ENCODE assay signal across 23 cellular contexts in genomic region chr1:229403573-229403972, GRCh38. TPM values are rescaled to one million over a fixed set of nuclear protein-coding genes. Genes with fewer than 3 reads are reported as not detected.
"Had no signal": no experiment of that assay in that cellular context is flagged by ENCODE, and none has a peak within 500 bp of the region (broad histone marks: within the 10 kb centered on the region; RNA-seq: fewer than 3 reads in every experiment).

No MANE protein-coding gene starts in this region.

- H3K4me3 Mint-ChIP-seq: activated CD4-positive, alpha-beta memory T cell treated with anti-CD3 and anti-CD28 coated beads, Interleukin-2, amount 10 ng/mL, durations not matched to agents 7 days and 5 days; activated CD4-positive, alpha-beta T cell treated with anti-CD3 and anti-CD28 coated beads, Interleukin-2, amount 10 ng/mL, durations not matched to agents 24 days and 14 days; activated naive CD8-positive, alpha-beta T cell treated with anti-CD3 and anti-CD28 coated beads, Interleukin-2, amount 50 U/mL, for 24 hours; memory B cell; nephron; stimulated activated naive CD8-positive, alpha-beta T cell treated with anti-CD3 and anti-CD28 coated beads, Interleukin-15, Interleukin-2, amounts not matched to agents 100 ng/mL and 50 ng/mL, for 24 hours; T-helper 1 cell treated with Interleukin-12 subunit alpha and Interleukin-12 subunit beta and Interleukin-4 antibody, amounts not matched to agents 30 μg/mL and 1 μg/mL, for 36 hours had no signal

- ATAC-seq: activated naive CD8-positive, alpha-beta T cell treated with anti-CD3 and anti-CD28 coated beads, Interleukin-2, amount 50 U/mL, for 24 hours; body of pancreas; esophagus mucosa; gastroesophageal sphincter; heart left ventricle; left ventricle myocardium superior; pancreas had no signal

- H3K9me3 ChIP-seq: body of pancreas, gastroesophageal sphincter, heart left ventricle, pancreas, right lobe of liver, thyroid gland had no signal

- H3K27ac Mint-ChIP-seq: activated CD4-positive, alpha-beta memory T cell treated with anti-CD3 and anti-CD28 coated beads, Interleukin-2, amount 10 ng/mL, durations not matched to agents 7 days and 5 days; activated CD4-positive, alpha-beta T cell treated with anti-CD3 and anti-CD28 coated beads, Interleukin-2, amount 10 ng/mL, durations not matched to agents 24 days and 14 days; activated naive CD8-positive, alpha-beta T cell treated with anti-CD3 and anti-CD28 coated beads, Interleukin-2, amount 50 U/mL, for 24 hours; memory B cell; nephron; stimulated activated naive CD8-positive, alpha-beta T cell treated with anti-CD3 and anti-CD28 coated beads, Interleukin-15, Interleukin-2, amounts not matched to agents 100 ng/mL and 50 ng/mL, for 24 hours; T-helper 1 cell treated with Interleukin-12 subunit alpha and Interleukin-12 subunit beta and Interleukin-4 antibody, amounts not matched to agents 30 μg/mL and 1 μg/mL, for 36 hours had no signal

- H3K4me3 ChIP-seq: body of pancreas, cardiac muscle cell, gastroesophageal sphincter, heart left ventricle, pancreas, right lobe of liver, skin epidermis, thyroid gland had no signal

- H3K9me3 Mint-ChIP-seq: activated CD4-positive, alpha-beta memory T cell treated with anti-CD3 and anti-CD28 coated beads, Interleukin-2, amount 10 ng/mL, durations not matched to agents 7 days and 5 days; activated CD4-positive, alpha-beta T cell treated with anti-CD3 and anti-CD28 coated beads, Interleukin-2, amount 10 ng/mL, durations not matched to agents 24 days and 14 days; activated naive CD8-positive, alpha-beta T cell treated with anti-CD3 and anti-CD28 coated beads, Interleukin-2, amount 50 U/mL, for 24 hours; nephron; stimulated activated naive CD8-positive, alpha-beta T cell treated with anti-CD3 and anti-CD28 coated beads, Interleukin-15, Interleukin-2, amounts not matched to agents 100 ng/mL and 50 ng/mL, for 24 hours; T-helper 1 cell treated with Interleukin-12 subunit alpha and Interleukin-12 subunit beta and Interleukin-4 antibody, amounts not matched to agents 30 μg/mL and 1 μg/mL, for 36 hours had no signal

- H3K36me3 Mint-ChIP-seq: memory B cell had no signal

- DNase-seq: activated CD4-positive, alpha-beta memory T cell treated with anti-CD3 and anti-CD28 coated beads, Interleukin-2, amount 10 ng/mL, durations not matched to agents 7 days and 5 days; activated CD4-positive, alpha-beta T cell treated with anti-CD3 and anti-CD28 coated beads, Interleukin-2, amount 10 ng/mL, durations not matched to agents 24 days and 14 days; activated effector memory CD4-positive, alpha-beta T cell treated with anti-CD3 and anti-CD28 coated beads, Interleukin-2, amount 50 U/mL, for 16 hours; activated naive CD4-positive, alpha-beta T cell treated with anti-CD3 and anti-CD28 coated beads, Interleukin-2, amount 50 U/mL, for 16 hours; activated naive CD8-positive, alpha-beta T cell treated with anti-CD3 and anti-CD28 coated beads, Interleukin-2, amount 50 U/mL, for 24 hours; activated T-cell treated with anti-CD3 and anti-CD28 coated beads for 4 hours; body of pancreas; heart left ventricle; left ventricle myocardium superior; pancreas; right lobe of liver; stimulated activated CD4-positive, alpha-beta T cell treated with anti-CD3 and anti-CD28 coated beads, Interleukin-1b, Interleukin-23, amount 100 ng/mL, for 48 hours; substantia nigra; thyroid gland had no signal

- H3K27ac ChIP-seq: body of pancreas, cardiac muscle cell, gastroesophageal sphincter, heart left ventricle, pancreas, right lobe of liver, skin epidermis, thyroid gland had no signal

- H3K36me3 ChIP-seq: cardiac muscle cell, gastroesophageal sphincter, heart left ventricle, pancreas, right lobe of liver, thyroid gland had no signal

RNA-seq across cellular contexts. Expression of gene ACTA1, which starts 30.3 kb away (rescaled TPM):
- total RNA-seq: activated CD4-positive, alpha-beta memory T cell treated with anti-CD3 and anti-CD28 coated beads, Interleukin-2, amount 10 ng/mL, durations not matched to agents 7 days and 5 days; activated CD4-positive, alpha-beta T cell treated with anti-CD3 and anti-CD28 coated beads, Interleukin-2, amount 10 ng/mL, durations not matched to agents 24 days and 14 days; mononuclear cell had no signal
